In genomic region chr14:61329478-61330051, GRCh38 we compare ENCODE assay signal across 8 cellular contexts. TPM values are rescaled to one million over a fixed set of nuclear protein-coding genes. Genes with fewer than 3 reads are reported as not detected.
DNase-seq lines count a peak whose midpoint lies in the region; ATAC-seq and TF ChIP-seq lines count a peak whose summit lies in the region.

No MANE protein-coding gene starts in this region.

- ATAC-seq in Right ventricle myocardium inferior = no peak
- ATAC-seq in esophagus mucosa = no peak

- WGBS in esophagus muscularis mucosa = 89% methylated on average over 8 of the region's 8 CpGs
- 84% methylated on average over 8 of the region's 8 CpGs; no CpG with 5 or more reads in 1 of the 2 donors for WGBS in transverse colon (ENCODE audit: low coverage in 1 of 2), 2 donors

- H3K36me3 ChIP-seq in cardiac muscle cell (no peaks in the 10 kb centered on the region), KOPT-K1 (ENCODE audit: insufficient read depth, low read length) (peaks cover 55% of the 10 kb centered on the region), esophagus muscularis mucosa (no peaks in the 10 kb centered on the region), transverse colon (no peaks in the 10 kb centered on the region)

- H3K27me3 ChIP-seq in cardiac muscle cell (no peaks in the 10 kb centered on the region), esophagus muscularis mucosa (no peaks in the 10 kb centered on the region), transverse colon (no peaks in the 10 kb centered on the region)

- DNase-seq in cardiac muscle cell (ENCODE audit: low read depth in 1 of 2, low spot score in 1 of 2) (no peak), Right ventricle myocardium inferior (ENCODE audit: missing footprints) (no peak), esophagus muscularis mucosa (ENCODE audit: extremely low spot score) (no peak), transverse colon (no peak), amygdala (lab: John Stamatoyannopoulos, UW) (no peak), hippocampal formation (lab: John Stamatoyannopoulos, UW) (no peak)

- TF ChIP-seq POLR2A in esophagus muscularis mucosa (IDR thresholded peaks at IDR 0.05; ENCODE audit: low read depth) = no peak
- TF ChIP-seq POLR2A in transverse colon (IDR thresholded peaks at IDR 0.05) = no peak

- TF ChIP-seq EP300 in esophagus muscularis mucosa (IDR thresholded peaks at IDR 0.05) = no peak
- no peak for TF ChIP-seq EP300 in transverse colon (IDR thresholded peaks at IDR 0.05; ENCODE audit: low read depth)

- H3K9me3 ChIP-seq in cardiac muscle cell (ENCODE audit: low read depth) (no peaks in the 10 kb centered on the region), KOPT-K1 (ENCODE audit: insufficient read depth, low read length, poor library complexity, severe bottlenecking) (peaks cover 10% of the 10 kb centered on the region), esophagus muscularis mucosa (peaks cover 0 to 4% (median 0%) of the 10 kb centered on the region in 4 donors), transverse colon (no peaks in the 10 kb centered on the region)

- intact Hi-C loops in Right ventricle myocardium inferior (cut with DNase I) = loop anchor here (5.0 kb wide), 1 partner anchor 88 kb away; no protein-coding TSS in a partner anchor
- intact Hi-C loops in esophagus muscularis mucosa (cut with DNase I) = no loop called here
- intact Hi-C loops in transverse colon (cut with DNase I; ENCODE audit: low total_unique reads) = no loop called here

- H3K4me1 ChIP-seq in cardiac muscle cell (ENCODE audit: low read depth) (peaks cover 36% of the 10 kb centered on the region), esophagus muscularis mucosa (peaks cover 0 to 16% (median 2%) of the 10 kb centered on the region in 4 donors), transverse colon (no peaks in the 10 kb centered on the region)

- H3K4me3 ChIP-seq in cardiac muscle cell = no peak overlapping the region
- H3K4me3 ChIP-seq in esophagus muscularis mucosa = no peak overlapping the region
- H3K4me3 ChIP-seq in transverse colon = no peak overlapping the region

- TF ChIP-seq CTCF in cardiac muscle cell (IDR thresholded peaks at IDR 0.05; ENCODE audit: low read depth, low read length) (no peak), esophagus muscularis mucosa (IDR thresholded peaks at IDR 0.05) (no peak), transverse colon (IDR thresholded peaks at IDR 0.05) (no peak)

- in situ Hi-C loops in transverse colon (cut with MboI; ENCODE audit: low pct_ligation_motif_present in 1 of 4, low pct_unique_long_range_greater_than_20kb in 1 of 4, low sequenced_read_pairs in 3 of 4) = no loop called here

- peak overlapping the region; percentile 61 for H3K27ac ChIP-seq in cardiac muscle cell
- H3K27ac ChIP-seq in KOPT-K1 (ENCODE audit: low read depth, low read length, poor library complexity, severe bottlenecking) = peak overlapping the region; percentile 48
- peak overlapping the region in 3 of 4 donors; percentile 19 to 43 (median 37) for H3K27ac ChIP-seq in esophagus muscularis mucosa (replicated peaks in 1 of 4)
- peak overlapping the region; percentile 41 to 61 (median 48) for H3K27ac ChIP-seq in transverse colon

RNA-seq across cellular contexts. Expression of gene PRKCH, which starts 8.2 kb away (rescaled TPM):
- total RNA-seq in cardiac muscle cell (64.0 and 128 TPM in 2 replicates), Right ventricle myocardium inferior (16.4 TPM), esophagus muscularis mucosa (10 to 100 TPM; 13.3 to 67.6 (median 32.2) TPM), transverse colon (10 to 100 TPM; 12.4 to 38.9 (median 27.0) TPM), esophagus mucosa (48.2 TPM)
- polyA plus RNA-seq in cardiac muscle cell = 51.0 and 113 TPM in 2 replicates

RNA-seq across cellular contexts. Expression of gene TMEM30B, which starts 48.4 kb away (rescaled TPM):
- total RNA-seq in cardiac muscle cell (0.45 TPM in 1 of 2 replicates, not detected in the other), Right ventricle myocardium inferior (0.30 TPM), esophagus muscularis mucosa (1 to 10 TPM in 3 of 4 donors, under 1 TPM in 1; 0.83 to 4.4 (median 3.0) TPM), transverse colon (100 to 1,000 TPM in 1 of 4 donors, 10 to 100 TPM in 3; 50.4 to 141 (median 71.2) TPM), esophagus mucosa (14.7 TPM)
- polyA plus RNA-seq in cardiac muscle cell = 0.26 and 0.32 TPM in 2 replicates
